ENCODE assay signal across 2 cellular contexts in the genomic region with DNA sequence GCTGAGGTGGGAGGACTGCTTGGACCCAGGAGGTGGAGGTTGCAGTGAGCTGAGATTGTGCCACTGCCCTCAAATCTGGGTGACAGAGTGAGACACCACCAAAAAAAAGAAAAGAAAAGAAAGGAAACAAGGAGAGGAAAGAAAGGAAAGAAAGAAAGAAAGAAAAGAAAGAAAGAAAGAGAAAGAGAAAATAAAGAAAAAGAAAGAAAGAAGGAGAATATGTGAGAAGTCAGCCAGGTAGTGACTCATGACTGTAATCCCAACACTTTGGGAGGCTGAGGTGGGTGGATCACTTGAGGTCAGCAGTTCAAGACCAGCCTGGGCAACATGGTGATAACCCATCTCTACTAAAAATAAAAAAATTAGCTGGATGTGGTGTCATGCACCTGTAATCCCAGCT.
TF ChIP-seq lines count a peak whose summit lies in the region.
"Not testable (repeated sequence)": the region's sequence is repeated elsewhere in the genome, so short reads cannot be mapped to it uniquely, and the experiment has no call there.

No MANE protein-coding gene starts in this region.

TF ChIP-seq in HEK293, 187 proteins besides CTCF, POLR2A, EP300 and RAD21 (continued from another document):
- 0 out of 2 replicates have a peak, but pooled peaks have one; percentile 13 for TF ChIP-seq ZFHX2 (tag by site-specific recombination; conservative IDR thresholded peaks at IDR 0.05)

TF ChIP-seq in K562, 482 proteins besides CTCF, POLR2A, EP300 and RAD21 (continued from another document):
- TF ChIP-seq, protein P1, sequence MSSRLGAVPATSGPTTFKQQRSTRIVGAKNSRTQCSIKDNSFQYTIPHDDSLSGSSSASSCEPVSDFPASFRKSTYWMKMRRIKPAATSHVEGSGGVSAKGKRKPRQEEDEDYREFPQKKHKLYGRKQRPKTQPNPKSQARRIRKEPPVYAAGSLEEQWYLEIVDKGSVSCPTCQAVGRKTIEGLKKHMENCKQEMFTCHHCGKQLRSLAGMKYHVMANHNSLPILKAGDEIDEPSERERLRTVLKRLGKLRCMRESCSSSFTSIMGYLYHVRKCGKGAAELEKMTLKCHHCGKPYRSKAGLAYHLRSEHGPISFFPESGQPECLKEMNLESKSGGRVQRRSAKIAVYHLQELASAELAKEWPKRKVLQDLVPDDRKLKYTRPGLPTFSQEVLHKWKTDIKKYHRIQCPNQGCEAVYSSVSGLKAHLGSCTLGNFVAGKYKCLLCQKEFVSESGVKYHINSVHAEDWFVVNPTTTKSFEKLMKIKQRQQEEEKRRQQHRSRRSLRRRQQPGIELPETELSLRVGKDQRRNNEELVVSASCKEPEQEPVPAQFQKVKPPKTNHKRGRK (tag; IDR thresholded peaks at IDR 0.05) = peak; percentile 98
- TF ChIP-seq, protein P2, sequence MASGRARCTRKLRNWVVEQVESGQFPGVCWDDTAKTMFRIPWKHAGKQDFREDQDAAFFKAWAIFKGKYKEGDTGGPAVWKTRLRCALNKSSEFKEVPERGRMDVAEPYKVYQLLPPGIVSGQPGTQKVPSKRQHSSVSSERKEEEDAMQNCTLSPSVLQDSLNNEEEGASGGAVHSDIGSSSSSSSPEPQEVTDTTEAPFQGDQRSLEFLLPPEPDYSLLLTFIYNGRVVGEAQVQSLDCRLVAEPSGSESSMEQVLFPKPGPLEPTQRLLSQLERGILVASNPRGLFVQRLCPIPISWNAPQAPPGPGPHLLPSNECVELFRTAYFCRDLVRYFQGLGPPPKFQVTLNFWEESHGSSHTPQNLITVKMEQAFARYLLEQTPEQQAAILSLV (tag; IDR thresholded peaks at IDR 0.05) = peak; percentile 48; the same call in 1 of the 2 replicates
- TF ChIP-seq EGR1 (conservative IDR thresholded peaks at IDR 0.05) (peak; percentile 74), ZNF253 (CRISPR knock-in tag; conservative IDR thresholded peaks at IDR 0.05) (0 out of 2 replicates have a peak, but pooled peaks have one; percentile 60), TOE1 (IDR thresholded peaks at IDR 0.05; ENCODE audit: borderline replicate concordance) (peak; percentile 35; the same call in 1 of the 2 replicates), SMARCA5 (IDR thresholded peaks at IDR 0.05) (0 out of 2 replicates have a peak, but pooled peaks have one; percentile 2), TRIM24 (IDR thresholded peaks at IDR 0.05) (peak in 1 of 2 experiments; percentile 10; a peak in 1 of 4 replicates), SMARCE1 (IDR thresholded peaks at IDR 0.05) (peak; percentile 31; the same call in 1 of the 2 replicates), ARID2 (IDR thresholded peaks at IDR 0.05) (peak; percentile 52; the same call in 1 of the 2 replicates), NBN (IDR thresholded peaks at IDR 0.05; ENCODE audit: low read depth) (0 out of 2 replicates have a peak, but pooled peaks have one; percentile 25), HMG20B (CRISPR knock-in tag; IDR thresholded peaks at IDR 0.05) (0 out of 2 replicates have a peak, but pooled peaks have one; percentile 28), ZEB2 (IDR thresholded peaks at IDR 0.05) (peak; percentile 61; the same call in 1 of the 2 replicates), ARHGAP35 (IDR thresholded peaks at IDR 0.05; ENCODE audit: partially characterized antibody) (peak; percentile 43), PHF21A (IDR thresholded peaks at IDR 0.05; ENCODE audit: borderline replicate concordance, low read depth) (peak; percentile 33; the same call in 1 of the 2 replicates), ARID1B (IDR thresholded peaks at IDR 0.05) (0 out of 2 replicates have a peak, but pooled peaks have one; percentile 28), LARP7 (IDR thresholded peaks at IDR 0.05) (0 out of 2 replicates have a peak, but pooled peaks have one; percentile 42)
- TF ChIP-seq TOE1 (CRISPR knock-in tag; IDR thresholded peaks at IDR 0.05; ENCODE audit: borderline replicate concordance, low read depth) = not testable (repeated sequence)
- TF ChIP-seq, protein P3, sequence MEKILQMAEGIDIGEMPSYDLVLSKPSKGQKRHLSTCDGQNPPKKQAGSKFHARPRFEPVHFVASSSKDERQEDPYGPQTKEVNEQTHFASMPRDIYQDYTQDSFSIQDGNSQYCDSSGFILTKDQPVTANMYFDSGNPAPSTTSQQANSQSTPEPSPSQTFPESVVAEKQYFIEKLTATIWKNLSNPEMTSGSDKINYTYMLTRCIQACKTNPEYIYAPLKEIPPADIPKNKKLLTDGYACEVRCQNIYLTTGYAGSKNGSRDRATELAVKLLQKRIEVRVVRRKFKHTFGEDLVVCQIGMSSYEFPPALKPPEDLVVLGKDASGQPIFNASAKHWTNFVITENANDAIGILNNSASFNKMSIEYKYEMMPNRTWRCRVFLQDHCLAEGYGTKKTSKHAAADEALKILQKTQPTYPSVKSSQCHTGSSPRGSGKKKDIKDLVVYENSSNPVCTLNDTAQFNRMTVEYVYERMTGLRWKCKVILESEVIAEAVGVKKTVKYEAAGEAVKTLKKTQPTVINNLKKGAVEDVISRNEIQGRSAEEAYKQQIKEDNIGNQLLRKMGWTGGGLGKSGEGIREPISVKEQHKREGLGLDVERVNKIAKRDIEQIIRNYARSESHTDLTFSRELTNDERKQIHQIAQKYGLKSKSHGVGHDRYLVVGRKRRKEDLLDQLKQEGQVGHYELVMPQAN (IDR thresholded peaks at IDR 0.05; ENCODE audit: borderline replicate concordance) = 0 out of 2 replicates have a peak, but pooled peaks have one; percentile 18
- TF ChIP-seq, protein P4, sequence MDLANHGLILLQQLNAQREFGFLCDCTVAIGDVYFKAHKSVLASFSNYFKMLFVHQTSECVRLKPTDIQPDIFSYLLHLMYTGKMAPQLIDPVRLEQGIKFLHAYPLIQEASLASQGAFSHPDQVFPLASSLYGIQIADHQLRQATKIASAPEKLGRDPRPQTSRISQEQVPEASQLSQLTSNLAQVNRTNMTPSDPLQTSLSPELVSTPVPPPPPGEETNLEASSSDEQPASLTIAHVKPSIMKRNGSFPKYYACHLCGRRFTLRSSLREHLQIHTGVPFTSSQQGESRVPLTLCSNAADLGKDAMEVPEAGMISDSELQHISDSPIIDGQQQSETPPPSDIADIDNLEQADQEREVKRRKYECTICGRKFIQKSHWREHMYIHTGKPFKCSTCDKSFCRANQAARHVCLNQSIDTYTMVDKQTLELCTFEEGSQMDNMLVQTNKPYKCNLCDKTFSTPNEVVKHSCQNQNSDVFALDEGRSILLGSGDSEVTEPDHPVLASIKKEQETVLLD (IDR thresholded peaks at IDR 0.05) = peak; percentile 29; the same call in 1 of the 2 replicates
- TF ChIP-seq, protein P5, sequence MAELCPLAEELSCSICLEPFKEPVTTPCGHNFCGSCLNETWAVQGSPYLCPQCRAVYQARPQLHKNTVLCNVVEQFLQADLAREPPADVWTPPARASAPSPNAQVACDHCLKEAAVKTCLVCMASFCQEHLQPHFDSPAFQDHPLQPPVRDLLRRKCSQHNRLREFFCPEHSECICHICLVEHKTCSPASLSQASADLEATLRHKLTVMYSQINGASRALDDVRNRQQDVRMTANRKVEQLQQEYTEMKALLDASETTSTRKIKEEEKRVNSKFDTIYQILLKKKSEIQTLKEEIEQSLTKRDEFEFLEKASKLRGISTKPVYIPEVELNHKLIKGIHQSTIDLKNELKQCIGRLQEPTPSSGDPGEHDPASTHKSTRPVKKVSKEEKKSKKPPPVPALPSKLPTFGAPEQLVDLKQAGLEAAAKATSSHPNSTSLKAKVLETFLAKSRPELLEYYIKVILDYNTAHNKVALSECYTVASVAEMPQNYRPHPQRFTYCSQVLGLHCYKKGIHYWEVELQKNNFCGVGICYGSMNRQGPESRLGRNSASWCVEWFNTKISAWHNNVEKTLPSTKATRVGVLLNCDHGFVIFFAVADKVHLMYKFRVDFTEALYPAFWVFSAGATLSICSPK (IDR thresholded peaks at IDR 0.05; ENCODE audit: borderline replicate concordance) = peak; percentile 88; the same call in 1 of the 2 replicates
